Comparison of ENCODE assay signal across 8 cellular contexts in genomic region chr6:31821301-31822037, GRCh38. TPM values are rescaled to one million over a fixed set of nuclear protein-coding genes. Genes with fewer than 3 reads are reported as not detected.
DNase-seq lines count a peak whose midpoint lies in the region; ATAC-seq and TF ChIP-seq lines count a peak whose summit lies in the region.

No MANE protein-coding gene starts in this region.

- no peak overlapping the region for H4K8ac ChIP-seq in neuronal stem cell (ENCODE audit: low read depth, low read length)

- H3K4me3 ChIP-seq in OCI-LY7 (ENCODE audit: low read depth, low read length, poor library complexity, severe bottlenecking) (peak overlapping the region; percentile 70), neuronal stem cell (ENCODE audit: low read length in 2 of 2) (peak overlapping the region; percentile 49 to 74), upper lobe of left lung (peak overlapping the region; percentile 7 to 57 (median 50))

- H4K91ac ChIP-seq in neuronal stem cell (ENCODE audit: low read depth, low read length, poor library complexity): no peak overlapping the region

- intact Hi-C loops in OCI-LY7 (cut with micrococcal nuclease; ENCODE audit: unreplicated experiment): no loop called here

- ATAC-seq in HG02571 (IDR thresholded peaks at IDR 0.05; ENCODE audit: unreplicated experiment): peak; percentile 56
- ATAC-seq in upper lobe of left lung (ENCODE audit: low FRiP score in 2 of 2): peak; percentile 74 to 77

- peaks cover 57% of the 10 kb centered on the region for H3K4me1 ChIP-seq in OCI-LY7 (ENCODE audit: insufficient read depth, low read length, poor library complexity, severe bottlenecking)
- H3K4me1 ChIP-seq in neuronal stem cell (ENCODE audit: control insufficient read depth in 2 of 2, insufficient read depth in 1 of 2, low read depth in 1 of 2, low read length in 2 of 2): peaks cover 4 to 5% of the 10 kb centered on the region in 2 donors
- peaks cover 62 to 79% (median 74%) of the 10 kb centered on the region in 4 donors for H3K4me1 ChIP-seq in upper lobe of left lung

- peak overlapping the region; percentile 97 for H2AFZ ChIP-seq in OCI-LY7 (ENCODE audit: low read length)
- peak overlapping the region; percentile 87 for H2AFZ ChIP-seq in neuronal stem cell (ENCODE audit: low read length)

- peak overlapping the region; percentile 34 for H3K27ac ChIP-seq in OCI-LY7 (ENCODE audit: low read depth, low read length, poor library complexity, severe bottlenecking)
- H3K27ac ChIP-seq in neuronal stem cell (replicated peaks; ENCODE audit: low read length): peak overlapping the region; percentile 57
- peak overlapping the region; percentile 93 to 99 (median 96) for H3K27ac ChIP-seq in upper lobe of left lung

- POLR2A ChIA-PET in OCI-LY7 (lab: Charles Lee): interaction anchor here (2.3 kb wide), 1 partner anchor 14 kb away, joined by 9 read pairs; the partner anchor contains the start of gene LSM2

- TF ChIP-seq CTCF in OCI-LY7 (conservative IDR thresholded peaks at IDR 0.05; ENCODE audit: low read length): no peak
- TF ChIP-seq CTCF in upper lobe of left lung (IDR thresholded peaks at IDR 0.05): no peak

- BruUV-seq in OCI-LY7 (replicated peaks; lab: Mats Ljungman, UMichigan): no TSS peak

- peak in 1 of 4 donors; percentile 26 for TF ChIP-seq POLR2A in upper lobe of left lung (IDR thresholded peaks at IDR 0.05)

- no peak overlapping the region for H2BK5ac ChIP-seq in neuronal stem cell (ENCODE audit: low read length)

- peaks cover 1% of the 10 kb centered on the region for H3K79me1 ChIP-seq in neuronal stem cell (ENCODE audit: low read depth, low read length)

- H3K4ac ChIP-seq in neuronal stem cell (ENCODE audit: low read length): no peak overlapping the region

- H3K27me3 ChIP-seq in neuronal stem cell (ENCODE audit: control insufficient read depth in 3 of 3, insufficient read depth in 3 of 3, low read depth in 1 of 3, low read length in 3 of 3) (no peaks in the 10 kb centered on the region), upper lobe of left lung (no peaks in the 10 kb centered on the region)

- H2BK15ac ChIP-seq in neuronal stem cell (ENCODE audit: low read length): no peak overlapping the region

- no peak overlapping the region for H3K14ac ChIP-seq in neuronal stem cell (ENCODE audit: low read length)

- H3K4me2 ChIP-seq in OCI-LY7 (ENCODE audit: low read length) (peak overlapping the region; percentile 85), neuronal stem cell (ENCODE audit: insufficient read depth, low read length, poor library complexity, severe bottlenecking) (peak overlapping the region; percentile 69)

- no peak overlapping the region for H2BK120ac ChIP-seq in neuronal stem cell (ENCODE audit: low read depth, low read length)

- CTCF ChIA-PET in OCI-LY7 (lab: Charles Lee; ENCODE audit: unreplicated experiment): interaction anchor here (1.2 kb wide), 1 partner anchor 111 kb away, joined by 3 read pairs; no protein-coding TSS in a partner anchor

- no peaks in the 10 kb centered on the region for H3K9me2 ChIP-seq in OCI-LY7 (ENCODE audit: insufficient read depth, low read length)

- peak overlapping the region; percentile 36 for H3K23ac ChIP-seq in neuronal stem cell (ENCODE audit: low read depth, low read length, poor library complexity)

- no peaks in the 10 kb centered on the region for H4K20me1 ChIP-seq in OCI-LY7 (ENCODE audit: insufficient read depth, low read length)

- H3K36me3 ChIP-seq in OCI-LY7 (ENCODE audit: insufficient read depth, low read length): no peaks in the 10 kb centered on the region
- H3K36me3 ChIP-seq in neuronal stem cell (replicated peaks in 1 of 2; ENCODE audit: control insufficient read depth in 2 of 2, insufficient read depth in 2 of 2, low read length in 2 of 2): peaks cover 0 to 2% of the 10 kb centered on the region in 2 donors
- H3K36me3 ChIP-seq in upper lobe of left lung: no peaks in the 10 kb centered on the region

- H2BK12ac ChIP-seq in neuronal stem cell (ENCODE audit: low read length): no peak overlapping the region

- no peak overlapping the region for H3K9ac ChIP-seq in neuronal stem cell (ENCODE audit: low read depth, low read length, poor library complexity)

- no peak for TF ChIP-seq EP300 in upper lobe of left lung (IDR thresholded peaks at IDR 0.05)

- no peak overlapping the region for H2AK5ac ChIP-seq in neuronal stem cell (ENCODE audit: low read depth, low read length)

- H3K9me3 ChIP-seq in OCI-LY7 (ENCODE audit: low read length) (no peaks in the 10 kb centered on the region), neuronal stem cell (replicated peaks in 1 of 2; ENCODE audit: control insufficient read depth in 2 of 2, insufficient read depth in 1 of 2, low read depth in 1 of 2, low read length in 2 of 2) (peaks cover 0 to 2% of the 10 kb centered on the region in 2 donors), upper lobe of left lung (no peaks in the 10 kb centered on the region)

- DNase-seq in EH (ENCODE audit: low read depth) (peak; percentile 38), OCI-LY7 (ENCODE audit: low spot score) (peak; percentile 43), glomerular visceral epithelial cell (ENCODE audit: extremely low spot score) (peak; percentile 52), neuronal stem cell (ENCODE audit: low spot score) (peak; percentile 45), upper lobe of left lung (peak; percentile 80 to 94), T1000 (lab: John Stamatoyannopoulos, UW) (no peak)
- DNase-seq in activated effector memory CD4-positive, alpha-beta T cell treated with Interleukin-2 at 50 U/mL for 16 hours: peak; percentile 41

- no peaks in the 10 kb centered on the region for H3K79me2 ChIP-seq in OCI-LY7 (ENCODE audit: insufficient read depth, low read depth, low read length)

- no CpG with 5 or more reads among the region's 39 CpGs for WGBS in neuronal stem cell (ENCODE audit: extremely low coverage in 2 of 2, insufficient read length in 2 of 2, insufficient replicate concordance in 1 of 2), 2 donors
- WGBS in upper lobe of left lung, 2 donors: 5 to 6% methylated on average over 37 to 39 of the region's 39 CpGs

- H3K18ac ChIP-seq in neuronal stem cell (ENCODE audit: low read length): peak overlapping the region; percentile 86

RNA-seq across cellular contexts. Expression of gene HSPA1B, which starts 6.1 kb away (rescaled TPM):
- 160 and 177 TPM in 2 replicates for total RNA-seq in OCI-LY7 (2014; rRNA removed; shearing (Covaris generic))
- 40.1 and 60.9 TPM in 2 replicates for total RNA-seq in OCI-LY7 (2022)
- polyA plus RNA-seq in neuronal stem cell (2013, experiment 1 of 2): 25.9 TPM
- 25.2 TPM for polyA plus RNA-seq in neuronal stem cell (2013, experiment 2 of 2)
- total RNA-seq in upper lobe of left lung: 100 to 1,000 TPM in 5 of 6 donors, 10 to 100 TPM in 1; 92.2 to 177 (median 127) TPM

RNA-seq across cellular contexts. Expression of gene HSPA1A, which starts 6.1 kb away (rescaled TPM):
- 0.22 and 0.41 TPM in 2 replicates for total RNA-seq in OCI-LY7 (2014; rRNA removed; shearing (Covaris generic))
- total RNA-seq in OCI-LY7 (2022): 0.81 and 2.2 TPM in 2 replicates
- polyA plus RNA-seq in neuronal stem cell (2013, experiment 1 of 2): 70.8 TPM
- 71.3 TPM for polyA plus RNA-seq in neuronal stem cell (2013, experiment 2 of 2)
- total RNA-seq in upper lobe of left lung: 100 to 1,000 TPM in 5 of 6 donors, 10 to 100 TPM in 1; 80.7 to 236 (median 144) TPM

RNA-seq across cellular contexts. Expression of gene HSPA1L, which starts 6.4 kb away (rescaled TPM):
- total RNA-seq in OCI-LY7 (2014; rRNA removed; shearing (Covaris generic)): 0.19 TPM in 1 of 2 replicates, not detected in the other
- 0.15 and 0.49 TPM in 2 replicates for total RNA-seq in OCI-LY7 (2022)
- polyA plus RNA-seq in neuronal stem cell (2013, experiment 1 of 2): 1.2 TPM
- polyA plus RNA-seq in neuronal stem cell (2013, experiment 2 of 2): 1.1 TPM
- 1 to 10 TPM in 5 of 6 donors, under 1 TPM in 1; 0.89 to 3.1 (median 2.0) TPM for total RNA-seq in upper lobe of left lung

RNA-seq across cellular contexts. Expression of gene LSM2, which starts 14.7 kb away (rescaled TPM):
- 65.2 and 78.4 TPM in 2 replicates for total RNA-seq in OCI-LY7 (2014; rRNA removed; shearing (Covaris generic))
- total RNA-seq in OCI-LY7 (2022) (78.0 and 82.6 TPM in 2 replicates), upper lobe of left lung (10 to 100 TPM in 5 of 6 donors, 1 to 10 TPM in 1; 5.0 to 44.9 (median 20.9) TPM)
- 235 TPM for polyA plus RNA-seq in neuronal stem cell (2013, experiment 1 of 2)
- 233 TPM for polyA plus RNA-seq in neuronal stem cell (2013, experiment 2 of 2)

RNA-seq across cellular contexts. Expression of gene VARS1, which starts 25.9 kb away (rescaled TPM):
- 47.0 and 51.2 TPM in 2 replicates for total RNA-seq in OCI-LY7 (2014; rRNA removed; shearing (Covaris generic))
- total RNA-seq in OCI-LY7 (2022) (118 and 137 TPM in 2 replicates), upper lobe of left lung (10 to 100 TPM; 21.2 to 67.8 (median 39.7) TPM)
- polyA plus RNA-seq in neuronal stem cell (2013, experiment 1 of 2): 31.2 TPM
- 31.5 TPM for polyA plus RNA-seq in neuronal stem cell (2013, experiment 2 of 2)

Comparison
In these comparisons a context has a peak if more than half of its experiments do, and no peak if none do; other contexts are left out.
1. H3K27ac ChIP-seq: peak in every context shown above with its lines; median percentile 96 in upper lobe of left lung; 57 in neuronal stem cell; 34 in OCI-LY7.
2. RNA of gene HSPA1A, which starts 6.1 kb away (total RNA-seq): 80.7 to 236 TPM in upper lobe of left lung; 0.22 to 2.2 TPM in OCI-LY7; every median in the first group is over 10 times any median in the second.
3. Peak in every context shown above with its lines, with median percentiles within 50 percentile points of each other: H3K4me3 ChIP-seq.